7 cellular contexts compared by ENCODE assay signal in genomic region chr22:19640306-19640705, GRCh38.
"Had no signal": no experiment of that assay in that cellular context is flagged by ENCODE, and none has a peak within 500 bp of the region (broad histone marks: within the 10 kb centered on the region; RNA-seq: fewer than 3 reads in every experiment).

No MANE protein-coding gene starts in this region.

- FAIRE-seq: H1, H54, HTR-8/SVneo had no signal

- DNase-seq: HCEC 1CT, IMR-90 had no signal

- H3K4me3 ChIP-seq: GM23338 had no signal

- H3K27ac Mint-ChIP-seq: GM23338, H9 had no signal

- H3K4me3 Mint-ChIP-seq: GM23338, H9 had no signal

- H3K9me3 Mint-ChIP-seq: GM23338, H9 had no signal
